ENCODE assay signal across 8 cellular contexts in genomic region chr16:68539704-68540370, GRCh38. TPM values are rescaled to one million over a fixed set of nuclear protein-coding genes. Genes with fewer than 3 reads are reported as not detected.
A peak's percentile ranks its signal among the peaks of the same experiment; 100 is the strongest.
DNase-seq lines count a peak whose midpoint lies in the region; ATAC-seq, FAIRE-seq and TF ChIP-seq lines count a peak whose summit lies in the region.

No MANE protein-coding gene starts in this region.

- no peak for TF ChIP-seq POLR2A in NB4 (IDR thresholded peaks at IDR 0.05; ENCODE audit: extremely low read depth, insufficient read length)

- H3K4me3 ChIP-seq in NB4 (ENCODE audit: low read depth, low read length) = peak overlapping the region; percentile 64
- H3K4me3 ChIP-seq in astrocyte of the cerebellum (ENCODE audit: low read depth, low read length) = peak overlapping the region; percentile 88
- peak overlapping the region; percentile 96 for H3K4me3 ChIP-seq in iPS-20b (ENCODE audit: low read length)
- peak overlapping the region; percentile 98 for H3K4me3 ChIP-seq in smooth muscle cell

- no peaks in the 10 kb centered on the region for H3K4me1 ChIP-seq in iPS-20b (ENCODE audit: insufficient read depth, low read length)
- H3K4me1 ChIP-seq in smooth muscle cell (ENCODE audit: low read depth) = peaks cover 3% of the 10 kb centered on the region

- H3K36me3 Mint-ChIP-seq in CD14-positive monocyte = peaks cover 22 to 33% of the 10 kb centered on the region in 2 donors

- H3K36me3 ChIP-seq in iPS-20b (ENCODE audit: insufficient read depth, low read depth, low read length) (peaks cover 12% of the 10 kb centered on the region), smooth muscle cell (ENCODE audit: low read depth) (peaks cover 17% of the 10 kb centered on the region)

- ATAC-seq in GM21390 (IDR thresholded peaks at IDR 0.05; ENCODE audit: unreplicated experiment) (peak; percentile 9), GM18517 (IDR thresholded peaks at IDR 0.05; ENCODE audit: unreplicated experiment) (no peak)

- peaks cover 19 to 37% (median 26%) of the 10 kb centered on the region in 7 donors for H3K9me3 Mint-ChIP-seq in CD14-positive monocyte

- peaks cover 0 to 3% (median 2%) of the 10 kb centered on the region in 3 donors for H3K27me3 Mint-ChIP-seq in CD14-positive monocyte (ENCODE audit: low read depth in 3 of 3)

- H3K27ac Mint-ChIP-seq in CD14-positive monocyte = peak overlapping the region; percentile 37 to 84 (median 79)

- WGBS in smooth muscle cell (ENCODE audit: low lambda C conversion rate) = 14% methylated on average over 14 of the region's 22 CpGs

- H3K4me1 Mint-ChIP-seq in CD14-positive monocyte = peaks cover 14% of the 10 kb centered on the region

- intact Hi-C loops in CD14-positive monocyte (cut with micrococcal nuclease) = loop anchor here (5.0 to 10.0 kb wide), 2 partner anchors 305 to 592 kb away; partner anchors contain the start of genes CHTF8 (in 1 of the 2), TANGO6 (in 1 of the 2) and UTP4 (in 1 of the 2)

- DNase-seq in CD14-positive monocyte (ENCODE audit: low spot score) (no peak), NB4 (ENCODE audit: low read depth) (peak; percentile 48), astrocyte of the cerebellum (ENCODE audit: low read depth) (no peak), smooth muscle cell (lab: John Stamatoyannopoulos, UW; ENCODE audit: unreplicated experiment) (no peak), D721Med (ENCODE audit: insufficient read length, low spot score) (no peak)

- H3K27me3 ChIP-seq in iPS-20b (ENCODE audit: insufficient read depth, low read length) (no peaks in the 10 kb centered on the region), smooth muscle cell (ENCODE audit: low read depth) (no peaks in the 10 kb centered on the region)

- H2AFZ ChIP-seq in smooth muscle cell (ENCODE audit: low read depth) = peak overlapping the region; percentile 76

- peak overlapping the region; percentile 91 to 96 for H3K4me3 Mint-ChIP-seq in CD14-positive monocyte

- H3K9ac ChIP-seq in iPS-20b (ENCODE audit: low read depth, low read length) (peak overlapping the region; percentile 92), smooth muscle cell (ENCODE audit: low read depth) (peak overlapping the region; percentile 67)

- no peaks in the 10 kb centered on the region for H4K20me1 ChIP-seq in smooth muscle cell (ENCODE audit: low read depth)

- FAIRE-seq in D721Med (lab: Jason Lieb, UNC) = no peak

- no peak overlapping the region for H3K27ac ChIP-seq in iPS-20b (ENCODE audit: low read length)
- no peak overlapping the region for H3K27ac ChIP-seq in smooth muscle cell (ENCODE audit: low read depth)

- no peaks in the 10 kb centered on the region for H3K9me3 ChIP-seq in iPS-20b (ENCODE audit: insufficient read depth, low read depth, low read length)
- H3K9me3 ChIP-seq in smooth muscle cell (replicated peaks; ENCODE audit: low read depth) = no peaks in the 10 kb centered on the region

- H3F3A ChIP-seq in smooth muscle cell (ENCODE audit: low read depth) = no peaks in the 10 kb centered on the region

- in situ Hi-C loops in astrocyte of the cerebellum (cut with HindIII; ENCODE audit: low sequenced_read_pairs) = no loop called here

- TF ChIP-seq CTCF in CD14-positive monocyte (IDR thresholded peaks at IDR 0.05) = no peak
- TF ChIP-seq CTCF in NB4 (IDR thresholded peaks at IDR 0.05; ENCODE audit: low read depth, low read length) = no peak
- no peak for TF ChIP-seq CTCF in astrocyte of the cerebellum (IDR thresholded peaks at IDR 0.05; ENCODE audit: low read depth, low read length, missing control alignments)
- TF ChIP-seq CTCF in smooth muscle cell (IDR thresholded peaks at IDR 0.05; ENCODE audit: borderline replicate concordance, insufficient read depth, poor library complexity, severe bottlenecking) = no peak
- no peak for TF ChIP-seq CTCF in D721Med (IDR thresholded peaks at IDR 0.05; ENCODE audit: insufficient read depth, missing control alignments)

- H3K79me2 ChIP-seq in smooth muscle cell (ENCODE audit: low read depth) = peaks cover 35% of the 10 kb centered on the region

- peak overlapping the region; percentile 92 for H3K4me2 ChIP-seq in smooth muscle cell

RNA-seq across cellular contexts. Expression of gene ZFP90, which starts 0.7 kb away (rescaled TPM):
- polyA plus RNA-seq in CD14-positive monocyte = 1 to 10 TPM; 4.2 to 7.9 TPM
- 35.1 and 35.5 TPM in 2 replicates for total RNA-seq in smooth muscle cell
- 14.2 and 14.9 TPM in 2 replicates for polyA plus RNA-seq in smooth muscle cell
